Comparison of ENCODE assay signal across 1 cellular context in genomic region chr16:74991593-74992403, GRCh38.
TF ChIP-seq lines count a peak whose summit lies in the region.

No MANE protein-coding gene starts in this region.

TF ChIP-seq in H1, 55 proteins besides CTCF, POLR2A, EP300 and RAD21 (continued from another document):
- TF ChIP-seq, protein P1, sequence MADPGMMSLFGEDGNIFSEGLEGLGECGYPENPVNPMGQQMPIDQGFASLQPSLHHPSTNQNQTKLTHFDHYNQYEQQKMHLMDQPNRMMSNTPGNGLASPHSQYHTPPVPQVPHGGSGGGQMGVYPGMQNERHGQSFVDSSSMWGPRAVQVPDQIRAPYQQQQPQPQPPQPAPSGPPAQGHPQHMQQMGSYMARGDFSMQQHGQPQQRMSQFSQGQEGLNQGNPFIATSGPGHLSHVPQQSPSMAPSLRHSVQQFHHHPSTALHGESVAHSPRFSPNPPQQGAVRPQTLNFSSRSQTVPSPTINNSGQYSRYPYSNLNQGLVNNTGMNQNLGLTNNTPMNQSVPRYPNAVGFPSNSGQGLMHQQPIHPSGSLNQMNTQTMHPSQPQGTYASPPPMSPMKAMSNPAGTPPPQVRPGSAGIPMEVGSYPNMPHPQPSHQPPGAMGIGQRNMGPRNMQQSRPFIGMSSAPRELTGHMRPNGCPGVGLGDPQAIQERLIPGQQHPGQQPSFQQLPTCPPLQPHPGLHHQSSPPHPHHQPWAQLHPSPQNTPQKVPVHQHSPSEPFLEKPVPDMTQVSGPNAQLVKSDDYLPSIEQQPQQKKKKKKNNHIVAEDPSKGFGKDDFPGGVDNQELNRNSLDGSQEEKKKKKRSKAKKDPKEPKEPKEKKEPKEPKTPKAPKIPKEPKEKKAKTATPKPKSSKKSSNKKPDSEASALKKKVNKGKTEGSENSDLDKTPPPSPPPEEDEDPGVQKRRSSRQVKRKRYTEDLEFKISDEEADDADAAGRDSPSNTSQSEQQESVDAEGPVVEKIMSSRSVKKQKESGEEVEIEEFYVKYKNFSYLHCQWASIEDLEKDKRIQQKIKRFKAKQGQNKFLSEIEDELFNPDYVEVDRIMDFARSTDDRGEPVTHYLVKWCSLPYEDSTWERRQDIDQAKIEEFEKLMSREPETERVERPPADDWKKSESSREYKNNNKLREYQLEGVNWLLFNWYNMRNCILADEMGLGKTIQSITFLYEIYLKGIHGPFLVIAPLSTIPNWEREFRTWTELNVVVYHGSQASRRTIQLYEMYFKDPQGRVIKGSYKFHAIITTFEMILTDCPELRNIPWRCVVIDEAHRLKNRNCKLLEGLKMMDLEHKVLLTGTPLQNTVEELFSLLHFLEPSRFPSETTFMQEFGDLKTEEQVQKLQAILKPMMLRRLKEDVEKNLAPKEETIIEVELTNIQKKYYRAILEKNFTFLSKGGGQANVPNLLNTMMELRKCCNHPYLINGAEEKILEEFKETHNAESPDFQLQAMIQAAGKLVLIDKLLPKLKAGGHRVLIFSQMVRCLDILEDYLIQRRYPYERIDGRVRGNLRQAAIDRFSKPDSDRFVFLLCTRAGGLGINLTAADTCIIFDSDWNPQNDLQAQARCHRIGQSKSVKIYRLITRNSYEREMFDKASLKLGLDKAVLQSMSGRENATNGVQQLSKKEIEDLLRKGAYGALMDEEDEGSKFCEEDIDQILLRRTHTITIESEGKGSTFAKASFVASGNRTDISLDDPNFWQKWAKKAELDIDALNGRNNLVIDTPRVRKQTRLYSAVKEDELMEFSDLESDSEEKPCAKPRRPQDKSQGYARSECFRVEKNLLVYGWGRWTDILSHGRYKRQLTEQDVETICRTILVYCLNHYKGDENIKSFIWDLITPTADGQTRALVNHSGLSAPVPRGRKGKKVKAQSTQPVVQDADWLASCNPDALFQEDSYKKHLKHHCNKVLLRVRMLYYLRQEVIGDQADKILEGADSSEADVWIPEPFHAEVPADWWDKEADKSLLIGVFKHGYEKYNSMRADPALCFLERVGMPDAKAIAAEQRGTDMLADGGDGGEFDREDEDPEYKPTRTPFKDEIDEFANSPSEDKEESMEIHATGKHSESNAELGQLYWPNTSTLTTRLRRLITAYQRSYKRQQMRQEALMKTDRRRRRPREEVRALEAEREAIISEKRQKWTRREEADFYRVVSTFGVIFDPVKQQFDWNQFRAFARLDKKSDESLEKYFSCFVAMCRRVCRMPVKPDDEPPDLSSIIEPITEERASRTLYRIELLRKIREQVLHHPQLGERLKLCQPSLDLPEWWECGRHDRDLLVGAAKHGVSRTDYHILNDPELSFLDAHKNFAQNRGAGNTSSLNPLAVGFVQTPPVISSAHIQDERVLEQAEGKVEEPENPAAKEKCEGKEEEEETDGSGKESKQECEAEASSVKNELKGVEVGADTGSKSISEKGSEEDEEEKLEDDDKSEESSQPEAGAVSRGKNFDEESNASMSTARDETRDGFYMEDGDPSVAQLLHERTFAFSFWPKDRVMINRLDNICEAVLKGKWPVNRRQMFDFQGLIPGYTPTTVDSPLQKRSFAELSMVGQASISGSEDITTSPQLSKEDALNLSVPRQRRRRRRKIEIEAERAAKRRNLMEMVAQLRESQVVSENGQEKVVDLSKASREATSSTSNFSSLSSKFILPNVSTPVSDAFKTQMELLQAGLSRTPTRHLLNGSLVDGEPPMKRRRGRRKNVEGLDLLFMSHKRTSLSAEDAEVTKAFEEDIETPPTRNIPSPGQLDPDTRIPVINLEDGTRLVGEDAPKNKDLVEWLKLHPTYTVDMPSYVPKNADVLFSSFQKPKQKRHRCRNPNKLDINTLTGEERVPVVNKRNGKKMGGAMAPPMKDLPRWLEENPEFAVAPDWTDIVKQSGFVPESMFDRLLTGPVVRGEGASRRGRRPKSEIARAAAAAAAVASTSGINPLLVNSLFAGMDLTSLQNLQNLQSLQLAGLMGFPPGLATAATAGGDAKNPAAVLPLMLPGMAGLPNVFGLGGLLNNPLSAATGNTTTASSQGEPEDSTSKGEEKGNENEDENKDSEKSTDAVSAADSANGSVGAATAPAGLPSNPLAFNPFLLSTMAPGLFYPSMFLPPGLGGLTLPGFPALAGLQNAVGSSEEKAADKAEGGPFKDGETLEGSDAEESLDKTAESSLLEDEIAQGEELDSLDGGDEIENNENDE (IDR thresholded peaks at IDR 0.05; ENCODE audit: insufficient replicate concordance, low read length): no peak
- no peak for TF ChIP-seq SIX5 (IDR thresholded peaks at IDR 0.05; ENCODE audit: low read depth, low read length)
- TF ChIP-seq KDM1A (IDR thresholded peaks at IDR 0.05; ENCODE audit: borderline replicate concordance, low read length): no peak
- TF ChIP-seq HDAC6 (IDR thresholded peaks at IDR 0.05; ENCODE audit: low read depth, low read length): no peak
- no peak for TF ChIP-seq GTF2F1 (IDR thresholded peaks at IDR 0.05; ENCODE audit: borderline replicate concordance, low read depth, low read length)
- no peak for TF ChIP-seq TEAD4 (IDR thresholded peaks at IDR 0.05; ENCODE audit: low read depth, low read length)
- TF ChIP-seq CBX5 (IDR thresholded peaks at IDR 0.05; ENCODE audit: low read depth, low read length): no peak
- TF ChIP-seq, protein P2, sequence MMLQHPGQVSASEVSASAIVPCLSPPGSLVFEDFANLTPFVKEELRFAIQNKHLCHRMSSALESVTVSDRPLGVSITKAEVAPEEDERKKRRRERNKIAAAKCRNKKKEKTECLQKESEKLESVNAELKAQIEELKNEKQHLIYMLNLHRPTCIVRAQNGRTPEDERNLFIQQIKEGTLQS (IDR thresholded peaks at IDR 0.05; ENCODE audit: insufficient read depth, low read depth, low read length): no peak
- TF ChIP-seq NRF1 (IDR thresholded peaks at IDR 0.05; ENCODE audit: low read depth, low read length): no peak
- TF ChIP-seq, protein P3, sequence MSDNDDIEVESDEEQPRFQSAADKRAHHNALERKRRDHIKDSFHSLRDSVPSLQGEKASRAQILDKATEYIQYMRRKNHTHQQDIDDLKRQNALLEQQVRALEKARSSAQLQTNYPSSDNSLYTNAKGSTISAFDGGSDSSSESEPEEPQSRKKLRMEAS (IDR thresholded peaks at IDR 0.05): no peak
- no peak for TF ChIP-seq ZNF274 (IDR thresholded peaks at IDR 0.05; ENCODE audit: borderline replicate concordance, extremely low read depth, low read length)
- no peak for TF ChIP-seq KDM5A (IDR thresholded peaks at IDR 0.05; ENCODE audit: low read length)
- TF ChIP-seq RFX5 (IDR thresholded peaks at IDR 0.05; ENCODE audit: borderline replicate concordance, low read depth, low read length): no peak
- no peak for TF ChIP-seq GABPA (IDR thresholded peaks at IDR 0.05; ENCODE audit: borderline replicate concordance, insufficient read depth, low read length)
